In genomic region chr5:168578506-168579205, GRCh38 we compare ENCODE assay signal across 1 cellular context.
TF ChIP-seq lines count a peak whose summit lies in the region.

No MANE protein-coding gene starts in this region.

TF ChIP-seq in HepG2, 621 proteins besides CTCF, POLR2A, EP300 and RAD21 (continued from another document and continues in another):
- TF ChIP-seq NR0B2 (CRISPR knock-in tag; IDR thresholded peaks at IDR 0.05) (0 out of 2 replicates have a peak, but pooled peaks have one; percentile 43), ZNF33B (CRISPR knock-in tag; IDR thresholded peaks at IDR 0.05) (0 out of 2 replicates have a peak, but pooled peaks have one; percentile 17), THAP9 (CRISPR knock-in tag; IDR thresholded peaks at IDR 0.05; ENCODE audit: borderline replicate concordance) (0 out of 2 replicates have a peak, but pooled peaks have one; percentile 5), GFI1 (CRISPR knock-in tag; IDR thresholded peaks at IDR 0.05; ENCODE audit: borderline replicate concordance) (0 out of 2 replicates have a peak, but pooled peaks have one; percentile 30), ZNF607 (CRISPR knock-in tag; IDR thresholded peaks at IDR 0.05; ENCODE audit: borderline replicate concordance) (0 out of 2 replicates have a peak, but pooled peaks have one; percentile 15), TGIF2 (CRISPR knock-in tag; IDR thresholded peaks at IDR 0.05) (peak; percentile 91), ZNF772 (CRISPR knock-in tag; IDR thresholded peaks at IDR 0.05) (0 out of 2 replicates have a peak, but pooled peaks have one; percentile 17), ETV5 (CRISPR knock-in tag; IDR thresholded peaks at IDR 0.05; ENCODE audit: borderline replicate concordance) (peak; percentile 22; the same call in 1 of the 2 replicates), HMGXB4 (CRISPR knock-in tag; IDR thresholded peaks at IDR 0.05; ENCODE audit: borderline replicate concordance in 1 of 2, low read depth in 1 of 2) (peak in 1 of 2 experiments; percentile 43; a peak in 2 of 4 replicates), ZNF672 (CRISPR knock-in tag; IDR thresholded peaks at IDR 0.05) (no peak), ZMYM3 (CRISPR knock-in tag; IDR thresholded peaks at IDR 0.05) (peak; percentile 18), SRSF9 (IDR thresholded peaks at IDR 0.05; ENCODE audit: borderline replicate concordance, insufficient read depth, low read depth, low read length, poor library complexity, severe bottlenecking) (no peak), ARID2 (CRISPR knock-in tag; IDR thresholded peaks at IDR 0.05; ENCODE audit: borderline replicate concordance) (0 out of 2 replicates have a peak, but pooled peaks have one; percentile 54), HMG20A (CRISPR knock-in tag; IDR thresholded peaks at IDR 0.05; ENCODE audit: borderline replicate concordance) (no peak), PATZ1 (CRISPR knock-in tag; IDR thresholded peaks at IDR 0.05) (no peak), ZNF792 (CRISPR knock-in tag; IDR thresholded peaks at IDR 0.05) (no peak), TFAP4 (IDR thresholded peaks at IDR 0.05; ENCODE audit: borderline replicate concordance, low read depth) (peak; percentile 38; the same call in 1 of the 2 replicates), ATF7-NPFF (CRISPR knock-in tag; IDR thresholded peaks at IDR 0.05; ENCODE audit: low read depth) (0 out of 2 replicates have a peak, but pooled peaks have one; percentile 23), ZNF318 (CRISPR knock-in tag; IDR thresholded peaks at IDR 0.05) (0 out of 2 replicates have a peak, but pooled peaks have one; percentile 45), ERF (CRISPR knock-in tag; IDR thresholded peaks at IDR 0.05) (peak; percentile 38; the same call in 1 of the 2 replicates), ZNF414 (CRISPR knock-in tag; IDR thresholded peaks at IDR 0.05) (0 out of 2 replicates have a peak, but pooled peaks have one; percentile 75), MXD3 (CRISPR knock-in tag; IDR thresholded peaks at IDR 0.05) (no peak; the same call in 1 of the 2 replicates), SAP130 (CRISPR knock-in tag; IDR thresholded peaks at IDR 0.05; ENCODE audit: low read depth) (peak; percentile 97), EZH2 (conservative IDR thresholded peaks at IDR 0.05; ENCODE audit: low read depth, low read length) (no peak), RBM22 (optimal IDR thresholded peaks at IDR 0.05; ENCODE audit: low read length) (peak; percentile 16), ZNF263 (CRISPR knock-in tag; IDR thresholded peaks at IDR 0.05) (peak; percentile 59; the same call in 1 of the 2 replicates), ASH2L (IDR thresholded peaks at IDR 0.05; ENCODE audit: insufficient read length, low read depth, low read length) (peak; percentile 59), RXRB (CRISPR knock-in tag; IDR thresholded peaks at IDR 0.05; ENCODE audit: borderline replicate concordance) (peak; percentile 34; the same call in 1 of the 2 replicates), KDM5A (IDR thresholded peaks at IDR 0.05; ENCODE audit: borderline replicate concordance, low read length) (peak; percentile 51; the same call in 1 of the 2 replicates), ZNF20 (CRISPR knock-in tag; IDR thresholded peaks at IDR 0.05) (0 out of 2 replicates have a peak, but pooled peaks have one; percentile 55), HDAC2 (CRISPR knock-in tag; IDR thresholded peaks at IDR 0.05) (0 out of 2 replicates have a peak, but pooled peaks have one; percentile 25), MED1 (CRISPR knock-in tag; IDR thresholded peaks at IDR 0.05) (peak; percentile 26; the same call in 1 of the 2 replicates), ZNF747 (CRISPR knock-in tag; IDR thresholded peaks at IDR 0.05; ENCODE audit: borderline replicate concordance) (no peak; the same call in 1 of the 2 replicates), ELF3 (CRISPR knock-in tag; IDR thresholded peaks at IDR 0.05) (0 out of 2 replicates have a peak, but pooled peaks have one; percentile 37), NAIF1 (CRISPR knock-in tag; IDR thresholded peaks at IDR 0.05; ENCODE audit: borderline replicate concordance) (0 out of 2 replicates have a peak, but pooled peaks have one; percentile 45), ZMYM2 (CRISPR knock-in tag; IDR thresholded peaks at IDR 0.05) (peak; percentile 81), PHF21A (CRISPR knock-in tag; IDR thresholded peaks at IDR 0.05) (0 out of 2 replicates have a peak, but pooled peaks have one; percentile 13), HNF1B (CRISPR knock-in tag; IDR thresholded peaks at IDR 0.05) (peak; percentile 57), GATAD2A (CRISPR knock-in tag; IDR thresholded peaks at IDR 0.05) (0 out of 2 replicates have a peak, but pooled peaks have one; percentile 20), ZNF337 (CRISPR knock-in tag; IDR thresholded peaks at IDR 0.05; ENCODE audit: borderline replicate concordance, low read depth) (peak; percentile 73; the same call in 1 of the 2 replicates)
